In the genomic region with DNA sequence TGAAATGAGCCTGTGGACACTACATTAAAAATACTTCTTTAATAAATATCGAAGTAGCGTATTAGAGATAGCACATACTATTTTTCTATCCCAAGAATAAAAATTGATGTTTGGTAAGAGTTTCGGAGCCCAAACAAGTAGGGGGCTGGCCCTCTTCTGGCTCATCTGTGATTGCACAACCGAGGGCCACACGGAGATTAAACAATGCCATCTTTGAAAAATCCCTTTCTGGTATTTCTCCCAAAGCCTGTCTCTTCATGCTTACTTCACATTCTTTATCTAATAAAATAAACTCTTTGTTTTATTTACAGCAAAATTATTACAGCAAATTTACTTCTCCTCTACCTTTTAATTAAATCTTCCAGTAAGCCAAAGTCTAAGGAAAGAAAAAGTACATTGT, we compare ENCODE assay signal across 24 cellular contexts. TPM values are rescaled to one million over a fixed set of nuclear protein-coding genes. Genes with fewer than 3 reads are reported as not detected.
"Had no signal": no experiment of that assay in that cellular context is flagged by ENCODE, and none has a peak within 500 bp of the region (broad histone marks: within the 10 kb centered on the region; RNA-seq: fewer than 3 reads in every experiment).

No MANE protein-coding gene starts in this region.

- H3K9me3 ChIP-seq: colonic mucosa, right atrium auricular region, stomach, testis, upper lobe of left lung had no signal

- H3K4me1 ChIP-seq: colonic mucosa, right atrium auricular region, testis had no signal

- H3K27me3 ChIP-seq: colonic mucosa, right atrium auricular region, stomach, testis, upper lobe of left lung had no signal

- H3K27ac Mint-ChIP-seq: activated CD4-positive, alpha-beta T cell treated with anti-CD3 and anti-CD28 coated beads, Interleukin-2, amount 10 ng/mL, durations not matched to agents 24 days and 14 days; activated CD8-positive, alpha-beta T cell treated with anti-CD3 and anti-CD28 coated beads for 36 hours; activated naive CD8-positive, alpha-beta T cell treated with anti-CD3 and anti-CD28 coated beads, Interleukin-2, amount 10 ng/mL, durations not matched to agents 7 days and 5 days; activated T-helper 17 cell treated with anti-CD3 and anti-CD28 coated beads, Interleukin-2, amount 50 U/mL, for 72 hours; brain; progenitor cell of endocrine pancreas; stimulated activated effector memory CD8-positive, alpha-beta T cell treated with anti-CD3 and anti-CD28 coated beads, Interleukin-12 subunit alpha, Interleukin-12 subunit beta, amount 100 ng/mL, for 72 hours; T-helper 1 cell treated with Interleukin-12 subunit alpha and Interleukin-12 subunit beta and Interleukin-4 antibody, amounts not matched to agents 30 μg/mL and 1 μg/mL, for 36 hours had no signal

- H3K27ac ChIP-seq: colonic mucosa, right atrium auricular region, stomach, testis had no signal

- H3K4me3 ChIP-seq: colonic mucosa, lung, right atrium auricular region, skin epidermis, stomach, testis, upper lobe of left lung had no signal

- H3K4me1 Mint-ChIP-seq: activated CD4-positive, alpha-beta T cell treated with anti-CD3 and anti-CD28 coated beads, Interleukin-2, amount 10 ng/mL, durations not matched to agents 24 days and 14 days; activated T-helper 17 cell treated with anti-CD3 and anti-CD28 coated beads, Interleukin-2, amount 50 U/mL, for 72 hours; brain; central memory CD8-positive, alpha-beta T cell; stimulated activated effector memory CD8-positive, alpha-beta T cell treated with anti-CD3 and anti-CD28 coated beads, Interleukin-12 subunit alpha, Interleukin-12 subunit beta, amount 100 ng/mL, for 72 hours had no signal

- H3K36me3 ChIP-seq: colonic mucosa had no signal

- H3K4me3 Mint-ChIP-seq: activated CD4-positive, alpha-beta T cell treated with anti-CD3 and anti-CD28 coated beads, Interleukin-2, amount 10 ng/mL, durations not matched to agents 24 days and 14 days; activated CD8-positive, alpha-beta T cell treated with anti-CD3 and anti-CD28 coated beads for 36 hours; activated naive CD8-positive, alpha-beta T cell treated with anti-CD3 and anti-CD28 coated beads, Interleukin-2, amount 10 ng/mL, durations not matched to agents 7 days and 5 days; activated T-helper 17 cell treated with anti-CD3 and anti-CD28 coated beads, Interleukin-2, amount 50 U/mL, for 72 hours; brain; central memory CD8-positive, alpha-beta T cell; stimulated activated effector memory CD8-positive, alpha-beta T cell treated with anti-CD3 and anti-CD28 coated beads, Interleukin-12 subunit alpha, Interleukin-12 subunit beta, amount 100 ng/mL, for 72 hours; T-helper 1 cell treated with Interleukin-12 subunit alpha and Interleukin-12 subunit beta and Interleukin-4 antibody, amounts not matched to agents 30 μg/mL and 1 μg/mL, for 36 hours had no signal

- H3K27me3 Mint-ChIP-seq: activated CD8-positive, alpha-beta T cell treated with anti-CD3 and anti-CD28 coated beads for 36 hours; activated naive CD8-positive, alpha-beta T cell treated with anti-CD3 and anti-CD28 coated beads, Interleukin-2, amount 10 ng/mL, durations not matched to agents 7 days and 5 days; activated T-helper 17 cell treated with anti-CD3 and anti-CD28 coated beads, Interleukin-2, amount 50 U/mL, for 72 hours; central memory CD8-positive, alpha-beta T cell had no signal

- H3K9me3 Mint-ChIP-seq: activated CD4-positive, alpha-beta T cell treated with anti-CD3 and anti-CD28 coated beads, Interleukin-2, amount 10 ng/mL, durations not matched to agents 24 days and 14 days; activated CD8-positive, alpha-beta T cell treated with anti-CD3 and anti-CD28 coated beads for 36 hours; activated naive CD8-positive, alpha-beta T cell treated with anti-CD3 and anti-CD28 coated beads, Interleukin-2, amount 10 ng/mL, durations not matched to agents 7 days and 5 days; activated T-helper 17 cell treated with anti-CD3 and anti-CD28 coated beads, Interleukin-2, amount 50 U/mL, for 72 hours; brain; central memory CD8-positive, alpha-beta T cell; stimulated activated effector memory CD8-positive, alpha-beta T cell treated with anti-CD3 and anti-CD28 coated beads, Interleukin-12 subunit alpha, Interleukin-12 subunit beta, amount 100 ng/mL, for 72 hours; T-helper 1 cell treated with Interleukin-12 subunit alpha and Interleukin-12 subunit beta and Interleukin-4 antibody, amounts not matched to agents 30 μg/mL and 1 μg/mL, for 36 hours had no signal

- FAIRE-seq: keratinocyte had no signal

- ATAC-seq: activated CD8-positive, alpha-beta T cell treated with anti-CD3 and anti-CD28 coated beads for 36 hours; activated T-helper 17 cell treated with anti-CD3 and anti-CD28 coated beads, Interleukin-2, amount 50 U/mL, for 72 hours; stimulated activated effector memory CD8-positive, alpha-beta T cell treated with anti-CD3 and anti-CD28 coated beads, Interleukin-12 subunit alpha, Interleukin-12 subunit beta, amount 100 ng/mL, for 72 hours had no signal

- DNase-seq: activated CD4-positive, alpha-beta T cell treated with anti-CD3 and anti-CD28 coated beads, Interleukin-2, amount 10 ng/mL, durations not matched to agents 24 days and 14 days; activated CD8-positive, alpha-beta T cell treated with anti-CD3 and anti-CD28 coated beads for 36 hours; activated naive CD4-positive, alpha-beta T cell; activated naive CD8-positive, alpha-beta T cell treated with anti-CD3 and anti-CD28 coated beads, Interleukin-2, amount 10 ng/mL, durations not matched to agents 7 days and 5 days; activated T-cell treated with anti-CD3 and anti-CD28 coated beads, Interleukin-2, amount 50 U/mL, for 1 hour; colonic mucosa; glutamatergic neuron; stimulated activated CD4-positive, alpha-beta T cell treated with anti-CD3 and anti-CD28 coated beads, Interleukin-15, amount 100 ng/mL, for 24 hours; stimulated activated CD4-positive, alpha-beta T cell treated with anti-CD3 and anti-CD28 coated beads, Interleukin-2, amount 100 ng/mL, for 48 hours; stomach; testis; upper lobe of left lung had no signal

RNA-seq across cellular contexts. Expression of a gene that starts 9.6 kb away (rescaled TPM):
- total RNA-seq: activated CD4-positive, alpha-beta T cell treated with anti-CD3 and anti-CD28 coated beads, Interleukin-2, amount 10 ng/mL, durations not matched to agents 24 days and 14 days; activated CD8-positive, alpha-beta T cell treated with anti-CD3 and anti-CD28 coated beads for 36 hours; activated naive CD8-positive, alpha-beta T cell treated with anti-CD3 and anti-CD28 coated beads, Interleukin-2, amount 10 ng/mL, durations not matched to agents 7 days and 5 days; activated T-helper 17 cell treated with anti-CD3 and anti-CD28 coated beads, Interleukin-2, amount 50 U/mL, for 72 hours; epithelial cell of proximal tubule had no signal
- polyA plus RNA-seq: keratinocyte, neural cell had no signal
